ENCODE assay signal across 23 cellular contexts in the genomic region with DNA sequence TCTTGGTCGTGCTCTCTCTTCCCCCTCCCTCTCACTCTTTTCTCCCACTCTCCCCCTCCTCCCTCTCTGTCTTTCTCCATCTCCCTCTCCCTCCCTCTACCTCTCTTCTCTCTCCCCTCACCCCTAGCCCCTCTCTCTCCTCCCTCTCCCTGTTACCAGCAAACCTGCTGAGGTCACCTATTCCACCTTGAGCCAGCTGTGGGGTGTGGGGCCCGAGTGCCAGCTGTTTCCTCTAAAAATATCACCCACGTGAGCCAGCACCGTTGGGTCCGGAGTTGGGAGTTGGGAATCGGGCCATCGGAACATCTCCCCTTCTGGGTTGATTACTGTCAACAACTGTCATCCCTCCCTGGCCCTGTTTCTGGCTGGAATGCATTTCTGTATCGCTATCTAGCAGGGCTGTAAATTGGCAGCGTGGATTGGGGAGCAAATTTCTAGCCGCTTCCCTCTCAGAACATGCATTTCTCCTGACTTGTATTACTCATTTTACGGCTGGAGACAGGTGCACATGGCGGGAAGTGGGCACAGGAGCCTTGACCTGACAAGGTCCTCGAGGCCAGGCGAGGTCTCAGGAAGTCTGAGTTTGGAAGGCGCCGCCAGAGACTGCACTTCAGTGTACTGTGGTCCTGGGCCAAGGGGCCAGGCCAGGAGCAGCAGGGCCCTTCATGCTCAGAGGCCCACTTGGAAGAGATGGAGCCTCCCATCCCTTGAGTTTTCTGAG.
"Had no signal": no experiment of that assay in that cellular context is flagged by ENCODE, and none has a peak within 500 bp of the region (broad histone marks: within the 10 kb centered on the region; RNA-seq: fewer than 3 reads in every experiment).

No MANE protein-coding gene starts in this region.

- H3K36me3 ChIP-seq: MG63 had no signal

- H3K9ac ChIP-seq: SK-N-SH had no signal

- H3K27ac ChIP-seq: HL-60, RWPE1 had no signal

- H3K4me3 ChIP-seq: MG63 had no signal

- FAIRE-seq: HTR-8/SVneo, RCC 7860 had no signal

- DNase-seq: KBM-7, MG63, NCI-H1092, NCI-H1105 treated with DMSO at 0.1 percent for 48 hours, NCI-H1417 treated with DMSO at 0.1 percent for 48 hours, NCI-H146, NCI-H1694 treated with DMSO at 0.1 percent for 48 hours, NCI-H1930, NCI-H2081, NCI-H2107, NCI-H2171, NCI-H226, NCI-H446, NCI-H510A, NCI-H524 treated with DMSO at 0.1 percent for 48 hours, NCI-H69, NCI-H774, SHP77, SK-N-SH had no signal

- H3K9me3 ChIP-seq: MG63, SK-N-SH had no signal

- H3K4me2 ChIP-seq: SK-N-SH had no signal

- H3K27me3 ChIP-seq: MG63 had no signal
